Comparison of ENCODE assay signal across 8 cellular contexts in genomic region chr5:41843456-41844112, GRCh38. TPM values are rescaled to one million over a fixed set of nuclear protein-coding genes. Genes with fewer than 3 reads are reported as not detected.
A peak's percentile ranks its signal among the peaks of the same experiment; 100 is the strongest.
DNase-seq lines count a peak whose midpoint lies in the region; ATAC-seq, FAIRE-seq and TF ChIP-seq lines count a peak whose summit lies in the region.

No MANE protein-coding gene starts in this region.

- DNase-seq in AG10803 (ENCODE audit: low read depth), result peak; percentile 69
- no peak for DNase-seq in GM18507 (ENCODE audit: extremely low spot score, insufficient read length, low read depth)
- DNase-seq in NCI-H1694 (lab: John Stamatoyannopoulos, UW), result peak; percentile 67
- peak; percentile 13 to 67 for DNase-seq in SW 1271 (lab: John Stamatoyannopoulos, UW)
- DNase-seq in fibroblast of villous mesenchyme (ENCODE audit: low read depth), result peak; percentile 76
- peak in 1 of 5 donors; percentile 45 for DNase-seq in ovary
- DNase-seq in cortex of kidney (lab: John Stamatoyannopoulos, UW), result no peak

- H3K4me1 ChIP-seq in ovary (ENCODE audit: insufficient read depth), result no peaks in the 10 kb centered on the region

- peak; percentile 95 for TF ChIP-seq CTCF in AG10803 (conservative IDR thresholded peaks at IDR 0.05; ENCODE audit: low read length)
- peak; percentile 86 for TF ChIP-seq CTCF in fibroblast of villous mesenchyme (IDR thresholded peaks at IDR 0.05; ENCODE audit: insufficient read depth, low read depth, low read length)
- TF ChIP-seq CTCF in ovary (IDR thresholded peaks at IDR 0.05), result peak; percentile 56 to 81 (median 80)

- peak; percentile 64 for ATAC-seq in HG02970 (IDR thresholded peaks at IDR 0.05; ENCODE audit: low FRiP score, unreplicated experiment)

- no peak for TF ChIP-seq POLR2A in ovary (IDR thresholded peaks at IDR 0.05)

- FAIRE-seq in GM18507 (lab: Jason Lieb, UNC), result peak; percentile 84

- no peaks in the 10 kb centered on the region for H3K9me3 ChIP-seq in ovary

- H3K36me3 ChIP-seq in ovary, result no peaks in the 10 kb centered on the region

- H3K27me3 ChIP-seq in ovary, result no peaks in the 10 kb centered on the region

- intact Hi-C loops in ovary (cut with DNase I), result loop anchor here in 3 of 4 donors (2.0 to 10.0 kb wide), 3 partner anchors 45 to 939 kb away; partner anchors contain the start of genes C7 (in 2 of the 3) and PLCXD3 (in 1 of the 3)

- TF ChIP-seq EP300 in ovary (IDR thresholded peaks at IDR 0.05), result no peak

- no peak overlapping the region for H3K4me3 ChIP-seq in AG10803 (ENCODE audit: low read length)
- no peak overlapping the region for H3K4me3 ChIP-seq in fibroblast of villous mesenchyme (ENCODE audit: low read depth, low read length)
- H3K4me3 ChIP-seq in ovary, result no peak overlapping the region

- 18 to 23% (median 19%) methylated on average over 5 of the region's 5 CpGs for WGBS in ovary, 3 donors

- H3K27ac ChIP-seq in ovary, result no peak overlapping the region

RNA-seq across cellular contexts. Expression of gene OXCT1, which starts 26.6 kb away (rescaled TPM):
- total RNA-seq in fibroblast of villous mesenchyme (19.6 and 23.3 TPM in 2 replicates), ovary (10 to 100 TPM in 6 of 7 donors, 1 to 10 TPM in 1; 9.0 to 20.9 (median 15.4) TPM)
- 10 to 100 TPM; 15.0 to 29.8 TPM for polyA plus RNA-seq in ovary

Comparison
In these comparisons a context has a peak if more than half of its experiments do, and no peak if none do; other contexts are left out.
1. DNase-seq: peak in AG10803 (single experiment), NCI-H1694 (single experiment), SW 1271 (2 of 2) and fibroblast of villous mesenchyme (single experiment); none in GM18507 (single experiment) and cortex of kidney (single experiment).
2. Peak in every context shown above with its lines, with median percentiles within 50 percentile points of each other: CTCF ChIP-seq.